Comparison of ENCODE assay signal across 8 cellular contexts in genomic region chr2:158456309-158457066, GRCh38. TPM values are rescaled to one million over a fixed set of nuclear protein-coding genes. Genes with fewer than 3 reads are reported as not detected.
DNase-seq lines count a peak whose midpoint lies in the region; ATAC-seq lines count a peak whose summit lies in the region.

Gene CCDC148, minus strand, starts transcription at chr2:158456753. Its CDS starts 314 bp downstream, at chr2:158456439.
Gene PKP4, plus strand, starts transcription at chr2:158456952. Its CDS starts 76,233 bp downstream, at chr2:158533185.

- peak within 1 kb of the TSS; percentile 96 for H3K4me2 ChIP-seq in BLaER1

- H3K36me3 ChIP-seq in BLaER1 = no peaks in the 10 kb centered on the region

- peaks cover 22% of the 10 kb centered on the region for H3K27me3 ChIP-seq in BLaER1

- H3K4me1 ChIP-seq in BLaER1 = peaks cover 21% of the 10 kb centered on the region

- H4K20me1 ChIP-seq in BLaER1 = peaks cover 36% of the 10 kb centered on the region

- peak within 1 kb of the TSS; percentile 79 for H3K9ac ChIP-seq in BLaER1

- peak within 1 kb of the TSS; percentile 88 for H3K4me3 ChIP-seq in BLaER1

- ATAC-seq in GM19328 (IDR thresholded peaks at IDR 0.05; ENCODE audit: unreplicated experiment) (peak; percentile 97), HG03460 (IDR thresholded peaks at IDR 0.05; ENCODE audit: unreplicated experiment) (peak; percentile 91), left lobe of liver (peak; percentile 81)

- H3K27ac ChIP-seq in BLaER1 = peak within 1 kb of the TSS; percentile 61

- peak; percentile 84 to 96 for DNase-seq in NCI-H526 (lab: John Stamatoyannopoulos, UW)
- peak; percentile 86 for DNase-seq in activated CD4-positive, alpha-beta T cell treated with anti-CD3 and anti-CD28 coated beads, Interleukin-2, amount 50 U/mL, for 1 hour
- peak; percentile 26 for DNase-seq in cortex of kidney (lab: John Stamatoyannopoulos, UW)
- DNase-seq in left lobe of liver (ENCODE audit: low spot score) = peak; percentile 91
- DNase-seq in stimulated activated CD4-positive, alpha-beta T cell treated with anti-CD3 and anti-CD28 coated beads, Interleukin-1b, Interleukin-23, amount 100 ng/mL, for 48 hours = peak; percentile 91

- no peaks in the 10 kb centered on the region for H3K9me3 ChIP-seq in BLaER1

RNA-seq across cellular contexts. Expression of gene CCDC148, which starts in this region (rescaled TPM):
- 0.18 TPM for total RNA-seq in left lobe of liver

RNA-seq across cellular contexts. Expression of gene PKP4, which starts in this region (rescaled TPM):
- total RNA-seq in left lobe of liver = 24.5 TPM

Comparison
In these comparisons a context has a peak if more than half of its experiments do, and no peak if none do; other contexts are left out.
1. Peak in every context shown above with its lines: DNase-seq, ATAC-seq, H3K4me3 ChIP-seq and H3K27ac ChIP-seq.
2. DNase-seq: peak in every context shown above with its lines; median percentile 91 in left lobe of liver; 91 in stimulated activated CD4-positive, alpha-beta T cell treated with anti-CD3 and anti-CD28 coated beads, Interleukin-1b, Interleukin-23, amount 100 ng/mL, for 48 hours; 90 in NCI-H526; 86 in activated CD4-positive, alpha-beta T cell treated with anti-CD3 and anti-CD28 coated beads, Interleukin-2, amount 50 U/mL, for 1 hour; 26 in cortex of kidney.